Comparison of ENCODE assay signal across 8 cellular contexts in genomic region chr17:33725675-33726271, GRCh38.
DNase-seq lines count a peak whose midpoint lies in the region; ATAC-seq, FAIRE-seq and TF ChIP-seq lines count a peak whose summit lies in the region.

No MANE protein-coding gene starts in this region.

- no peak overlapping the region for H3K4me2 ChIP-seq in H1 (ENCODE audit: insufficient read depth in 1 of 2, low read depth in 2 of 2, low read length in 2 of 2)

- H3K27me3 ChIP-seq in H1 (replicated peaks in 1 of 4; ENCODE audit: control insufficient read depth in 3 of 4, extremely low read depth in 1 of 4, insufficient read depth in 3 of 4, low read length in 3 of 4), result no peaks in the 10 kb centered on the region; a peak in 1 of 7 replicates
- H3K27me3 ChIP-seq in prostate gland (replicated peaks; ENCODE audit: insufficient read depth), result peaks cover 3% of the 10 kb centered on the region

- intact Hi-C loops in prostate gland (cut with DNase I), result no loop called here

- no peak for TF ChIP-seq EP300 in H1 (IDR thresholded peaks at IDR 0.05; ENCODE audit: borderline replicate concordance in 1 of 2, low read depth in 2 of 2, low read length in 2 of 2)

- H3K9me3 ChIP-seq in H1 (ENCODE audit: insufficient read depth in 2 of 2, low read depth in 1 of 2, low read length in 1 of 2) (peaks cover 0 to 5% of the 10 kb centered on the region in 2 experiments; a peak in 1 of 4 replicates), prostate gland (no peaks in the 10 kb centered on the region)

- no peaks in the 10 kb centered on the region for H3K36me3 Mint-ChIP-seq in neural crest cell (ENCODE audit: low read depth)
- H3K36me3 Mint-ChIP-seq in T-cell, result no peaks in the 10 kb centered on the region

- H3K4me3 Mint-ChIP-seq in neural crest cell, result no peak overlapping the region
- H3K4me3 Mint-ChIP-seq in T-cell, result no peak overlapping the region

- 0 out of 2 replicates have a peak overlapping the region, but pooled peaks have one; percentile 20 for H3K18ac ChIP-seq in H1 (ENCODE audit: extremely low read depth, low read length)

- POLR2A ChIA-PET in H1 (lab: Charles Lee; ENCODE audit: partially characterized antibody) (interaction anchor here (1.1 kb wide), 1 partner anchor 25 kb away, joined by 3 read pairs; no protein-coding TSS in a partner anchor), T-cell (lab: Charles Lee) (no interaction called here)

- TF ChIP-seq POLR2A in H1 (IDR thresholded peaks at IDR 0.05; ENCODE audit: control extremely low read depth in 1 of 2, low read depth in 2 of 2, low read length in 2 of 2), result no peak
- TF ChIP-seq POLR2A in prostate gland (IDR thresholded peaks at IDR 0.05), result no peak

- H2AK5ac ChIP-seq in H1 (ENCODE audit: low read depth, low read length), result no peak overlapping the region

- no peak overlapping the region for H2BK15ac ChIP-seq in H1 (ENCODE audit: low read length)

- ATAC-seq in T-cell (replicated peaks in 1 of 4), result no peak

- H4K5ac ChIP-seq in H1 (ENCODE audit: insufficient read length, low read depth, low read length), result no peak overlapping the region

- H3K4me3 ChIP-seq in AG10803 (ENCODE audit: low read length) (no peak overlapping the region), H1 (ENCODE audit: extremely low read depth in 1 of 4, insufficient read depth in 2 of 4, low read depth in 3 of 4, low read length in 4 of 4) (no peak overlapping the region), prostate gland (no peak overlapping the region)

- no peaks in the 10 kb centered on the region for H3K4me1 Mint-ChIP-seq in neural crest cell
- H3K4me1 Mint-ChIP-seq in T-cell, result no peaks in the 10 kb centered on the region

- H3K27me3 Mint-ChIP-seq in neural crest cell (ENCODE audit: low read depth) (peaks cover 93% of the 10 kb centered on the region), T-cell (peaks cover 18 to 35% of the 10 kb centered on the region in 2 donors)

- H3K23ac ChIP-seq in H1 (ENCODE audit: insufficient read length), result no peak overlapping the region

- no peaks in the 10 kb centered on the region for H4K20me1 ChIP-seq in H1 (replicated peaks in 1 of 2; ENCODE audit: control insufficient read depth in 1 of 2, insufficient read depth in 2 of 2, low read length in 2 of 2)

- no peaks in the 10 kb centered on the region for H3K79me2 ChIP-seq in H1 (ENCODE audit: control insufficient read depth in 1 of 2, insufficient read depth in 2 of 2, low read length in 2 of 2)

- DNase-seq in AG10803 (ENCODE audit: low read depth) (peak; percentile 13), NCI-H774 (lab: John Stamatoyannopoulos, UW) (peak; percentile 24), H1 (ENCODE audit: low read depth in 1 of 2, low spot score in 2 of 2) (peak; percentile 36 to 88), neural crest cell (ENCODE audit: low read depth, low spot score) (peak; percentile 54), T-cell (no peak), prostate gland (ENCODE audit: low spot score) (no peak), NOMO-1 (lab: John Stamatoyannopoulos, UW; ENCODE audit: unreplicated experiment in 2 of 2) (no peak)

- H3K36me3 ChIP-seq in H1 (ENCODE audit: control insufficient read depth in 2 of 4, insufficient read depth in 4 of 4, low read length in 3 of 4) (no peaks in the 10 kb centered on the region), prostate gland (no peaks in the 10 kb centered on the region)

- FAIRE-seq in H1 (lab: Jason Lieb, UNC), result peak; percentile 89

- no peak overlapping the region for H2BK20ac ChIP-seq in H1 (ENCODE audit: low read length)

- no peak overlapping the region for H2AFZ ChIP-seq in H1 (ENCODE audit: low read length)

- H4K91ac ChIP-seq in H1 (replicated peaks; ENCODE audit: insufficient read length, low read length), result no peak overlapping the region

- H2BK120ac ChIP-seq in H1 (replicated peaks; ENCODE audit: low read depth, low read length), result no peak overlapping the region

- no peak overlapping the region for H3K4ac ChIP-seq in H1 (replicated peaks; ENCODE audit: insufficient read length, low read depth, low read length)

- no peak overlapping the region for H3K14ac ChIP-seq in H1 (ENCODE audit: insufficient read length)

- H3K79me1 ChIP-seq in H1 (ENCODE audit: low read depth, low read length), result no peaks in the 10 kb centered on the region

- 44% methylated on average over 11 of the region's 11 CpGs; no CpG with 5 or more reads in 1 of the 2 experiments for WGBS in H1 (ENCODE audit: extremely low coverage in 1 of 2, insufficient coverage in 1 of 2, insufficient read length in 1 of 2, insufficient replicate concordance in 2 of 2, low coverage in 1 of 2, low lambda C conversion rate in 2 of 2, missing lambda C conversion rate in 1 of 2), 2 experiments
- WGBS in prostate gland, result 28% methylated on average over 11 of the region's 11 CpGs

- no peaks in the 10 kb centered on the region; the same call in 1 of the 2 replicates for H3K23me2 ChIP-seq in H1 (ENCODE audit: low read depth, low read length)

- no peaks in the 10 kb centered on the region for H3K9me3 Mint-ChIP-seq in neural crest cell
- H3K9me3 Mint-ChIP-seq in T-cell, result peaks cover 0 to under 1% (median 0%) of the 10 kb centered on the region in 3 donors

- TF ChIP-seq CTCF in AG10803 (conservative IDR thresholded peaks at IDR 0.05; ENCODE audit: low read length), result peak; percentile 74
- TF ChIP-seq CTCF in GM12873 (IDR thresholded peaks at IDR 0.05; ENCODE audit: insufficient read depth, low read depth, low read length, missing control alignments), result peak; percentile 90
- TF ChIP-seq CTCF in H1 (IDR thresholded peaks at IDR 0.05; ENCODE audit: control extremely low read depth in 1 of 3, insufficient read depth in 1 of 3, low read depth in 1 of 3, low read length in 3 of 3), result peak; percentile 83 to 96 (median 91)
- peak; percentile 74 for TF ChIP-seq CTCF in neural crest cell (conservative IDR thresholded peaks at IDR 0.05)
- peak in 2 of 4 experiments; percentile 9 to 30 for TF ChIP-seq CTCF in prostate gland (IDR thresholded peaks at IDR 0.05)

- CTCF ChIA-PET in H1 (lab: Charles Lee; ENCODE audit: partially characterized antibody), result interaction anchor here (0.6 to 4.4 kb wide), 39 partner anchors 9 to 475 kb away, joined by 3 to 52 read pairs (median 4); no protein-coding TSS in a partner anchor
- CTCF ChIA-PET in T-cell (lab: Charles Lee), result no interaction called here

- peak; percentile 94 to 97 for TF ChIP-seq RAD21 in H1 (IDR thresholded peaks at IDR 0.05 in 1 of 2, conservative IDR thresholded peaks at IDR 0.05 in 1 of 2; ENCODE audit: low read depth in 2 of 2, low read length in 2 of 2)

- H3K27ac ChIP-seq in H1 (ENCODE audit: low read depth, low read length), result no peak overlapping the region
- no peak overlapping the region for H3K27ac ChIP-seq in prostate gland

- no peak overlapping the region for H3K9ac ChIP-seq in H1 (replicated peaks in 1 of 4; ENCODE audit: extremely low read depth in 1 of 4, low read depth in 3 of 4, low read length in 3 of 4)

- H3K56ac ChIP-seq in H1 (replicated peaks; ENCODE audit: insufficient read length, low read depth, low read length), result no peak overlapping the region

- H4K8ac ChIP-seq in H1 (ENCODE audit: extremely low read depth, insufficient read depth, low read length), result no peak overlapping the region

- H2BK12ac ChIP-seq in H1 (ENCODE audit: low read depth, low read length), result no peak overlapping the region; the same call in 1 of the 2 replicates

- no peaks in the 10 kb centered on the region for H3K4me1 ChIP-seq in H1 (replicated peaks in 1 of 4; ENCODE audit: control insufficient read depth in 3 of 4, insufficient read depth in 4 of 4, low read length in 3 of 4)
- H3K4me1 ChIP-seq in prostate gland (replicated peaks), result no peaks in the 10 kb centered on the region

- no peak overlapping the region for H3K27ac Mint-ChIP-seq in neural crest cell (ENCODE audit: unreplicated experiment)
- H3K27ac Mint-ChIP-seq in T-cell, result no peak overlapping the region

- H2BK5ac ChIP-seq in H1 (ENCODE audit: low read depth, low read length), result no peak overlapping the region

TF ChIP-seq in H1, 55 proteins besides CTCF, POLR2A, EP300 and RAD21:
- peak; percentile 67; the same call in 1 of the 2 replicates for TF ChIP-seq YY1 (IDR thresholded peaks at IDR 0.05; ENCODE audit: low read depth, low read length)
- TF ChIP-seq SAP30 (IDR thresholded peaks at IDR 0.05; ENCODE audit: insufficient read depth, insufficient replicate concordance, low read length), result no peak

Comparison
In these comparisons a context has a peak if more than half of its experiments do, and no peak if none do; other contexts are left out.
1. DNase-seq: peak in AG10803 (single experiment), NCI-H774 (single experiment), H1 (2 of 2) and neural crest cell (single experiment); none in T-cell (0 of 34), prostate gland (single experiment) and NOMO-1 (0 of 2).